Comparison of ENCODE assay signal across 8 cellular contexts in genomic region chr15:50686468-50687301, GRCh38. TPM values are rescaled to one million over a fixed set of nuclear protein-coding genes. Genes with fewer than 3 reads are reported as not detected.
DNase-seq lines count a peak whose midpoint lies in the region; ATAC-seq and TF ChIP-seq lines count a peak whose summit lies in the region.

A gene with protein sequence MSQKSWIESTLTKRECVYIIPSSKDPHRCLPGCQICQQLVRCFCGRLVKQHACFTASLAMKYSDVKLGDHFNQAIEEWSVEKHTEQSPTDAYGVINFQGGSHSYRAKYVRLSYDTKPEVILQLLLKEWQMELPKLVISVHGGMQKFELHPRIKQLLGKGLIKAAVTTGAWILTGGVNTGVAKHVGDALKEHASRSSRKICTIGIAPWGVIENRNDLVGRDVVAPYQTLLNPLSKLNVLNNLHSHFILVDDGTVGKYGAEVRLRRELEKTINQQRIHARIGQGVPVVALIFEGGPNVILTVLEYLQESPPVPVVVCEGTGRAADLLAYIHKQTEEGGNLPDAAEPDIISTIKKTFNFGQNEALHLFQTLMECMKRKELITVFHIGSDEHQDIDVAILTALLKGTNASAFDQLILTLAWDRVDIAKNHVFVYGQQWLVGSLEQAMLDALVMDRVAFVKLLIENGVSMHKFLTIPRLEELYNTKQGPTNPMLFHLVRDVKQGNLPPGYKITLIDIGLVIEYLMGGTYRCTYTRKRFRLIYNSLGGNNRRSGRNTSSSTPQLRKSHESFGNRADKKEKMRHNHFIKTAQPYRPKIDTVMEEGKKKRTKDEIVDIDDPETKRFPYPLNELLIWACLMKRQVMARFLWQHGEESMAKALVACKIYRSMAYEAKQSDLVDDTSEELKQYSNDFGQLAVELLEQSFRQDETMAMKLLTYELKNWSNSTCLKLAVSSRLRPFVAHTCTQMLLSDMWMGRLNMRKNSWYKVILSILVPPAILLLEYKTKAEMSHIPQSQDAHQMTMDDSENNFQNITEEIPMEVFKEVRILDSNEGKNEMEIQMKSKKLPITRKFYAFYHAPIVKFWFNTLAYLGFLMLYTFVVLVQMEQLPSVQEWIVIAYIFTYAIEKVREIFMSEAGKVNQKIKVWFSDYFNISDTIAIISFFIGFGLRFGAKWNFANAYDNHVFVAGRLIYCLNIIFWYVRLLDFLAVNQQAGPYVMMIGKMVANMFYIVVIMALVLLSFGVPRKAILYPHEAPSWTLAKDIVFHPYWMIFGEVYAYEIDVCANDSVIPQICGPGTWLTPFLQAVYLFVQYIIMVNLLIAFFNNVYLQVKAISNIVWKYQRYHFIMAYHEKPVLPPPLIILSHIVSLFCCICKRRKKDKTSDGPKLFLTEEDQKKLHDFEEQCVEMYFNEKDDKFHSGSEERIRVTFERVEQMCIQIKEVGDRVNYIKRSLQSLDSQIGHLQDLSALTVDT (N-terminal part only) (minus strand): TSS chr15:50686797. CDS start chr15:50686533, 264 bp downstream.

- ATAC-seq in GM23338, result peak; percentile 81
- ATAC-seq in stimulated activated naive CD8-positive, alpha-beta T cell treated with anti-CD3 and anti-CD28 coated beads, Interleukin-15, amount 100 ng/mL, for 72 hours, result peak; percentile 90

- no peak for TF ChIP-seq CTCF in GM23338 (conservative IDR thresholded peaks at IDR 0.05; ENCODE audit: low read depth in 2 of 2)
- TF ChIP-seq CTCF in fibroblast of the aortic adventitia (IDR thresholded peaks at IDR 0.05; ENCODE audit: insufficient read depth, low read length), result peak; percentile 24
- no peak for TF ChIP-seq CTCF in nephron progenitor cell (IDR thresholded peaks at IDR 0.05)

- peak within 1 kb of the TSS; percentile 97 for H3K4me2 ChIP-seq in GM23338

- H3K27me3 Mint-ChIP-seq in GM23338 (ENCODE audit: insufficient read depth, low read depth, poor library complexity), result peaks cover 13% of the 10 kb centered on the region
- peaks cover 3% of the 10 kb centered on the region for H3K27me3 Mint-ChIP-seq in nephron progenitor cell (ENCODE audit: low read depth, poor library complexity)
- no peaks in the 10 kb centered on the region for H3K27me3 Mint-ChIP-seq in stimulated activated naive CD8-positive, alpha-beta T cell treated with anti-CD3 and anti-CD28 coated beads, Interleukin-15, amount 100 ng/mL, for 72 hours

- H3K4me3 ChIP-seq in GM23338 (peak within 1 kb of the TSS; percentile 98), fibroblast of the aortic adventitia (ENCODE audit: low read depth, low read length) (peak within 1 kb of the TSS; percentile 99)

- H3K9me3 Mint-ChIP-seq in GM23338 (no peaks in the 10 kb centered on the region; the same call in 2 of the 3 replicates), nephron progenitor cell (no peaks in the 10 kb centered on the region)
- no peaks in the 10 kb centered on the region for H3K9me3 Mint-ChIP-seq in stimulated activated naive CD8-positive, alpha-beta T cell treated with anti-CD3 and anti-CD28 coated beads, Interleukin-15, amount 100 ng/mL, for 72 hours

- H3K9me2 ChIP-seq in GM23338 (ENCODE audit: insufficient read depth), result no peaks in the 10 kb centered on the region

- H3K79me2 ChIP-seq in GM23338 (replicated peaks; ENCODE audit: insufficient read depth), result peaks cover 43% of the 10 kb centered on the region

- H3K36me3 Mint-ChIP-seq in GM23338 (ENCODE audit: low read depth), result peaks cover 17% of the 10 kb centered on the region
- H3K36me3 Mint-ChIP-seq in nephron progenitor cell (ENCODE audit: low read depth), result peaks cover 35% of the 10 kb centered on the region

- peak within 1 kb of the TSS; percentile 97 for H3K27ac ChIP-seq in GM23338 (ENCODE audit: low read depth)

- H3K27ac Mint-ChIP-seq in GM23338 (peak within 1 kb of the TSS; percentile 98), nephron progenitor cell (peak within 1 kb of the TSS; percentile 100)
- H3K27ac Mint-ChIP-seq in stimulated activated naive CD8-positive, alpha-beta T cell treated with anti-CD3 and anti-CD28 coated beads, Interleukin-15, amount 100 ng/mL, for 72 hours, result peak within 1 kb of the TSS; percentile 97 to 99

- H3F3A ChIP-seq in GM23338 (replicated peaks; ENCODE audit: low read depth), result peaks cover 9% of the 10 kb centered on the region

- H3K4me3 Mint-ChIP-seq in GM23338, result peak within 1 kb of the TSS; percentile 99
- peak within 1 kb of the TSS; percentile 99 for H3K4me3 Mint-ChIP-seq in nephron progenitor cell
- peak within 1 kb of the TSS; percentile 98 to 100 for H3K4me3 Mint-ChIP-seq in stimulated activated naive CD8-positive, alpha-beta T cell treated with anti-CD3 and anti-CD28 coated beads, Interleukin-15, amount 100 ng/mL, for 72 hours

- peaks cover 24% of the 10 kb centered on the region for H4K20me1 ChIP-seq in GM23338 (replicated peaks; ENCODE audit: insufficient read depth)

- H3K36me3 ChIP-seq in GM23338 (ENCODE audit: insufficient read depth), result no peaks in the 10 kb centered on the region

- H3K27me3 ChIP-seq in GM23338 (ENCODE audit: insufficient read depth), result no peaks in the 10 kb centered on the region

- peaks cover 16% of the 10 kb centered on the region for H3K4me1 Mint-ChIP-seq in GM23338
- peaks cover 44% of the 10 kb centered on the region for H3K4me1 Mint-ChIP-seq in nephron progenitor cell
- peaks cover 57% of the 10 kb centered on the region for H3K4me1 Mint-ChIP-seq in stimulated activated naive CD8-positive, alpha-beta T cell treated with anti-CD3 and anti-CD28 coated beads, Interleukin-15, amount 100 ng/mL, for 72 hours

- peak within 1 kb of the TSS; percentile 100 for H2AFZ ChIP-seq in GM23338

- DNase-seq in Daoy (ENCODE audit: low read depth) (peak; percentile 97), GM23338 (ENCODE audit: low spot score) (peak; percentile 89), LHCN-M2 (ENCODE audit: low read depth) (peak; percentile 85), SHP77 (lab: John Stamatoyannopoulos, UW) (peak; percentile 63 to 80), fibroblast of the aortic adventitia (ENCODE audit: low read depth) (peak; percentile 86), nephron progenitor cell (peak; percentile 84)
- DNase-seq in activated effector memory CD4-positive, alpha-beta T cell treated with Interleukin-2 at 50 U/mL for 16 hours, result peak; percentile 86
- peak; percentile 91 for DNase-seq in stimulated activated naive CD8-positive, alpha-beta T cell treated with anti-CD3 and anti-CD28 coated beads, Interleukin-15, amount 100 ng/mL, for 72 hours

- H3K4me1 ChIP-seq in GM23338 (ENCODE audit: insufficient read depth), result peaks cover 16% of the 10 kb centered on the region

TF ChIP-seq in GM23338, 12 proteins besides CTCF, POLR2A, EP300 and RAD21:
- TF ChIP-seq POLR2AphosphoS5 (IDR thresholded peaks at IDR 0.05; ENCODE audit: low read depth) (peak; percentile 84), ZNF114 (CRISPR knock-in tag; IDR thresholded peaks at IDR 0.05) (no peak), CREB1 (CRISPR knock-in tag; IDR thresholded peaks at IDR 0.05; ENCODE audit: low read depth) (peak; percentile 56; the same call in 1 of the 2 replicates), STAT1 (IDR thresholded peaks at IDR 0.05; ENCODE audit: unreplicated experiment) (no peak), NANOG (IDR thresholded peaks at IDR 0.05; ENCODE audit: borderline replicate concordance) (no peak)
TF ChIP-seq in GM23338: peak in this region for 2.

RNA-seq across cellular contexts. Expression of the gene that starts here (rescaled TPM):
- 35.4 and 43.9 TPM in 2 replicates for total RNA-seq in Daoy (2014; rRNA removed; shearing (Covaris generic))
- total RNA-seq in GM23338 (2014; rRNA removed; shearing (Covaris generic)), result 38.3 and 41.0 TPM in 2 replicates
- polyA plus RNA-seq in GM23338 (2016; fragmentation: Nextera tagmentation; extraction: Ambion mirVana), result 6.2 and 8.3 TPM in 2 replicates
- 42.4 and 48.2 TPM in 2 replicates for total RNA-seq in LHCN-M2 (2014; rRNA removed)
- 6.7 TPM for polyA plus RNA-seq in LHCN-M2 (2012)
- 92.6 and 101 TPM in 2 replicates for total RNA-seq in fibroblast of the aortic adventitia (ENCODE audit: low replicate concordance)

Comparison
In these comparisons a context has a peak if more than half of its experiments do, and no peak if none do; other contexts are left out.
1. Peak in every context shown above with its lines: DNase-seq, ATAC-seq, H3K4me3 ChIP-seq and H3K27ac ChIP-seq.